17 cellular contexts compared by ENCODE assay signal in genomic region chr18:56207989-56208388, GRCh38.
"Had no signal": no experiment of that assay in that cellular context is flagged by ENCODE, and none has a peak within 500 bp of the region (broad histone marks: within the 10 kb centered on the region; RNA-seq: fewer than 3 reads in every experiment).

No MANE protein-coding gene starts in this region.

- DNase-seq: KBM-7, NCI-H1092 treated with DMSO at 0.1 percent for 48 hours, NCI-H1436, NCI-H187, NCI-H2029, NCI-H2081 treated with DMSO at 0.1 percent for 48 hours, NCI-H226, NCI-H446, NCI-H510A, NCI-H524 treated with DMSO at 0.1 percent for 48 hours, NCI-H69, NCI-H774, Right ventricle myocardium superior, RPMI8226, SIG-M5 had no signal

- H3K27me3 ChIP-seq: SJSA1 had no signal

- H3K9me3 ChIP-seq: SJSA1 had no signal

- H3K4me3 ChIP-seq: SJSA1, SK-N-MC had no signal

- H3K27ac ChIP-seq: SJSA1, SK-N-MC had no signal

- H3K36me3 ChIP-seq: SJSA1 had no signal
